21 cellular contexts compared by ENCODE assay signal in genomic region chr3:41101231-41101630, GRCh38.
DNase-seq lines count a peak whose midpoint lies in the region; ATAC-seq, FAIRE-seq and TF ChIP-seq lines count a peak whose summit lies in the region.
"Had no signal": no experiment of that assay in that cellular context is flagged by ENCODE, and none has a peak within 500 bp of the region (broad histone marks: within the 10 kb centered on the region; RNA-seq: fewer than 3 reads in every experiment).

No MANE protein-coding gene starts in this region.

- DNase-seq in A549 (ENCODE audit: low read depth in 1 of 2, low spot score in 1 of 2), result no peak
- no peak for DNase-seq in WTC11 (ENCODE audit: low spot score)
- DNase-seq in epithelial cell of prostate (ENCODE audit: low read depth, low spot score), result no peak
- no peak for DNase-seq in keratinocyte (ENCODE audit: low read depth, low spot score)
- no peak for DNase-seq in activated gamma-delta T cell (lab: John Stamatoyannopoulos, UW)
- no peak for DNase-seq in left ventricle myocardium inferior
- no peak for DNase-seq in NOMO-1 treated with dmso at 0.1 percent for 144 hours (lab: John Stamatoyannopoulos, UW; ENCODE audit: unreplicated experiment)
- DNase-seq: CD4-positive, alpha-beta memory T cell; DMS153; DMS79; GDM1; GOT3; H9 had no signal

- H3K27me3 Mint-ChIP-seq in WTC11 (ENCODE audit: low read depth), result no peaks in the 10 kb centered on the region; the same call in 1 of the 2 replicates
- H3K27me3 Mint-ChIP-seq: IgD-negative memory B cell had no signal

- H3K4me3 Mint-ChIP-seq in WTC11, result no peak overlapping the region
- H3K4me3 Mint-ChIP-seq: CD14-positive monocyte; CD4-positive, alpha-beta memory T cell; H9; IgD-negative memory B cell had no signal

- no peak overlapping the region for H2AFZ ChIP-seq in keratinocyte (ENCODE audit: control insufficient read depth, low read length)

- TF ChIP-seq RAD21 in A549 (conservative IDR thresholded peaks at IDR 0.05 in 1 of 2, IDR thresholded peaks at IDR 0.05 in 1 of 2), result no peak

- no peaks in the 10 kb centered on the region for H3K9me3 Mint-ChIP-seq in WTC11
- H3K9me3 Mint-ChIP-seq: CD4-positive, alpha-beta memory T cell; H9; IgD-negative memory B cell had no signal

- CTCF ChIA-PET in A549 (lab: Yijun Ruan, JAX) (no interaction called here), WTC11 (lab: Charles Lee) (interaction anchor here (0.6 kb wide), 1 partner anchor 775 kb away, joined by 4 read pairs; no protein-coding TSS in a partner anchor)

- no peak overlapping the region for H3K9ac ChIP-seq in keratinocyte (ENCODE audit: control insufficient read depth, extremely low read depth, insufficient read depth, low read length)
- H3K9ac ChIP-seq: BLaER1 had no signal

- TF ChIP-seq POLR2A in A549 (IDR thresholded peaks at IDR 0.05; ENCODE audit: low read length), result no peak

- intact Hi-C loops in left ventricle myocardium inferior (cut with micrococcal nuclease), result no loop called here

- peaks cover 9% of the 10 kb centered on the region; the same call in 2 of the 3 replicates for H3K4me1 ChIP-seq in A549
- peaks cover 22% of the 10 kb centered on the region for H3K4me1 ChIP-seq in keratinocyte (ENCODE audit: control insufficient read depth, extremely low read depth, insufficient read depth, low read length)
- H3K4me1 ChIP-seq in left ventricle myocardium inferior, result peaks cover 21% of the 10 kb centered on the region
- H3K4me1 ChIP-seq: BLaER1 had no signal

- H3K27ac ChIP-seq in A549 (no peak overlapping the region), epithelial cell of prostate (peak overlapping the region; percentile 53), keratinocyte (ENCODE audit: control insufficient read depth, insufficient read depth, low read length) (peak overlapping the region; percentile 15), left ventricle myocardium inferior (replicated peaks) (no peak overlapping the region)
- H3K27ac ChIP-seq: 22Rv1, BLaER1 had no signal

- ATAC-seq in A549 (no peak), WTC11 (peak; percentile 76), HG02885 (IDR thresholded peaks at IDR 0.05; ENCODE audit: poor library complexity, unreplicated experiment) (no peak)

- H3K4me2 ChIP-seq in A549, result peak overlapping the region; percentile 40; the same call in 1 of the 3 replicates
- peak overlapping the region; percentile 38 for H3K4me2 ChIP-seq in keratinocyte (ENCODE audit: control insufficient read depth, extremely low read depth, insufficient read depth, low read depth, low read length)
- H3K4me2 ChIP-seq: BLaER1 had no signal

- TF ChIP-seq CTCF in A549 (IDR thresholded peaks at IDR 0.05) (no peak), WTC11 (IDR thresholded peaks at IDR 0.05) (no peak), keratinocyte (optimal IDR thresholded peaks at IDR 0.05 in 1 of 3, IDR thresholded peaks at IDR 0.05 in 1 of 3, conservative IDR thresholded peaks at IDR 0.05 in 1 of 3; ENCODE audit: extremely low read depth in 1 of 3, insufficient read depth in 2 of 3, low read length in 3 of 3) (no peak), left ventricle myocardium inferior (IDR thresholded peaks at IDR 0.05; ENCODE audit: borderline replicate concordance) (no peak)

- H3K36me3 ChIP-seq in keratinocyte (ENCODE audit: control insufficient read depth in 2 of 2, extremely low read depth in 1 of 2, insufficient read depth in 2 of 2, low read length in 2 of 2), result no peaks in the 10 kb centered on the region
- no peaks in the 10 kb centered on the region for H3K36me3 ChIP-seq in left ventricle myocardium inferior
- H3K36me3 ChIP-seq: BLaER1 had no signal

- no peaks in the 10 kb centered on the region for H3K79me2 ChIP-seq in keratinocyte (ENCODE audit: control insufficient read depth, insufficient read depth, low read length)

- no peak overlapping the region for H3K27ac Mint-ChIP-seq in WTC11
- H3K27ac Mint-ChIP-seq: CD14-positive monocyte; CD4-positive, alpha-beta memory T cell; H9; IgD-negative memory B cell had no signal

- no peaks in the 10 kb centered on the region for H3K36me3 Mint-ChIP-seq in WTC11
- H3K36me3 Mint-ChIP-seq: CD14-positive monocyte; CD4-positive, alpha-beta memory T cell had no signal

- POLR2A ChIA-PET in A549 (lab: Yijun Ruan, JAX) (no interaction called here), WTC11 (lab: Charles Lee) (no interaction called here)

- no peaks in the 10 kb centered on the region for H4K20me1 ChIP-seq in keratinocyte (ENCODE audit: control insufficient read depth, extremely low read depth, insufficient read depth, low read length)
- H4K20me1 ChIP-seq: BLaER1 had no signal

- dilution Hi-C loops in keratinocyte (cut with MboI; ENCODE audit: extremely low pct_ligation_motif_present, low sequenced_read_pairs), result no loop called here

- WGBS in A549 (ENCODE audit: missing lambda C conversion rate), result 70% methylated on average over 1 of the region's 1 CpG

- no peak overlapping the region for H3K4me3 ChIP-seq in A549
- no peak overlapping the region for H3K4me3 ChIP-seq in keratinocyte (ENCODE audit: control insufficient read depth in 2 of 3, extremely low read depth in 1 of 3, insufficient read depth in 2 of 3, low read depth in 1 of 3, low read length in 3 of 3)
- no peak overlapping the region for H3K4me3 ChIP-seq in left ventricle myocardium inferior
- H3K4me3 ChIP-seq: BLaER1 had no signal

- no peaks in the 10 kb centered on the region for H3K4me1 Mint-ChIP-seq in WTC11
- H3K4me1 Mint-ChIP-seq: CD14-positive monocyte; CD4-positive, alpha-beta memory T cell; IgD-negative memory B cell had no signal

- no peak for TF ChIP-seq EP300 in A549 (IDR thresholded peaks at IDR 0.05)

- H3K9me3 ChIP-seq in A549 (no peaks in the 10 kb centered on the region), keratinocyte (ENCODE audit: control insufficient read depth, low read depth, low read length) (no peaks in the 10 kb centered on the region), left ventricle myocardium inferior (replicated peaks) (no peaks in the 10 kb centered on the region)
- H3K9me3 ChIP-seq: BLaER1 had no signal

- H3K27me3 ChIP-seq in keratinocyte (ENCODE audit: control insufficient read depth, extremely low read depth, insufficient read depth, low read length), result no peaks in the 10 kb centered on the region
- H3K27me3 ChIP-seq in left ventricle myocardium inferior (ENCODE audit: low read depth), result no peaks in the 10 kb centered on the region
- H3K27me3 ChIP-seq: BLaER1 had no signal

- no peak for FAIRE-seq in A549 (lab: Jason Lieb, UNC)
- FAIRE-seq in keratinocyte (lab: Jason Lieb, UNC), result no peak
- FAIRE-seq: GM12892, GM18507, HTR-8/SVneo had no signal

- no peaks in the 10 kb centered on the region for H3K9me1 ChIP-seq in keratinocyte (ENCODE audit: control insufficient read depth, extremely low read depth, insufficient read depth, low read length)

TF ChIP-seq in A549, 52 proteins besides CTCF, POLR2A, EP300 and RAD21:
- TF ChIP-seq POLR2AphosphoS2 (conservative IDR thresholded peaks at IDR 0.05; ENCODE audit: low read length) (no peak), USF2 (IDR thresholded peaks at IDR 0.05) (no peak), KDM5A (IDR thresholded peaks at IDR 0.05) (no peak), ZFP36 (IDR thresholded peaks at IDR 0.05; ENCODE audit: borderline replicate concordance, partially characterized antibody) (no peak), NPAS2 (CRISPR knock-in tag; IDR thresholded peaks at IDR 0.05; ENCODE audit: borderline replicate concordance) (no peak), KDM1A (IDR thresholded peaks at IDR 0.05; ENCODE audit: low read depth) (no peak), CBX2 (IDR thresholded peaks at IDR 0.05; ENCODE audit: borderline replicate concordance, low read depth) (no peak)

TF ChIP-seq in WTC11, 78 proteins besides CTCF, POLR2A, EP300 and RAD21:
- no peak for TF ChIP-seq ZNF396 (CRISPR knock-in tag; IDR thresholded peaks at IDR 0.05; ENCODE audit: borderline replicate concordance)
- no peak for TF ChIP-seq ATF2 (CRISPR knock-in tag; IDR thresholded peaks at IDR 0.05; ENCODE audit: borderline replicate concordance, low read depth)
- TF ChIP-seq ZMAT4 (CRISPR knock-in tag; IDR thresholded peaks at IDR 0.05), result no peak
- TF ChIP-seq SP1 (CRISPR knock-in tag; conservative IDR thresholded peaks at IDR 0.05), result no peak
TF ChIP-seq in WTC11: peak in this region for 0.

Comparison
In these comparisons a context has a peak if more than half of its experiments do, and no peak if none do; other contexts are left out.
1. H3K27ac ChIP-seq: peak in epithelial cell of prostate (single experiment) and keratinocyte (single experiment); none in A549 (0 of 2) and left ventricle myocardium inferior (single experiment).